8 cellular contexts compared by ENCODE assay signal in genomic region chr9:18438300-18438925, GRCh38. TPM values are rescaled to one million over a fixed set of nuclear protein-coding genes. Genes with fewer than 3 reads are reported as not detected.
DNase-seq lines count a peak whose midpoint lies in the region; ATAC-seq and TF ChIP-seq lines count a peak whose summit lies in the region.

No MANE protein-coding gene starts in this region.

- H3K36me3 Mint-ChIP-seq in nephron (ENCODE audit: low read depth), result no peaks in the 10 kb centered on the region

- DNase-seq in A673 (ENCODE audit: low spot score) (peak; percentile 4), RPMI7951 (ENCODE audit: low read depth) (peak; percentile 59), fibroblast of villous mesenchyme (ENCODE audit: low read depth) (peak; percentile 48), activated gamma-delta T cell treated with Interleukin-2 at 50 U/mL for 16 hours (no peak), NCI-H1436 (lab: John Stamatoyannopoulos, UW) (no peak)

- peak overlapping the region; percentile 61 to 76 (median 62) for H3K4me3 Mint-ChIP-seq in nephron

- CTCF ChIA-PET in A673 (lab: Charles Lee), result interaction anchor here (0.6 kb wide), 1 partner anchor 627 kb away, joined by 3 read pairs; no protein-coding TSS in a partner anchor

- peak overlapping the region; percentile 92 to 98 (median 94) for H3K27ac Mint-ChIP-seq in nephron

- peaks cover 5% of the 10 kb centered on the region for H3K27me3 Mint-ChIP-seq in nephron (ENCODE audit: low read depth)

- H3K4me3 ChIP-seq in A673 (ENCODE audit: low read depth, low read length, poor library complexity, severe bottlenecking) (no peak overlapping the region), fibroblast of villous mesenchyme (ENCODE audit: low read depth, low read length) (peak overlapping the region; percentile 53)

- no peak overlapping the region for H3K27ac ChIP-seq in A673 (ENCODE audit: low read depth, low read length, poor library complexity, severe bottlenecking)

- no peaks in the 10 kb centered on the region for H3K36me3 ChIP-seq in A673 (ENCODE audit: insufficient read depth, low read length, poor library complexity, severe bottlenecking)

- BruUV-seq in A673 (replicated peaks; lab: Mats Ljungman, UMichigan), result no TSS peak

- intact Hi-C loops in A673 (cut with micrococcal nuclease; ENCODE audit: unreplicated experiment), result no loop called here

- POLR2A ChIA-PET in A673 (lab: Charles Lee; ENCODE audit: low non-redundant PET), result no interaction called here

- no peaks in the 10 kb centered on the region for H3K27me3 ChIP-seq in A673 (replicated peaks; ENCODE audit: insufficient read depth, low read depth, low read length, poor library complexity)

- TF ChIP-seq CTCF in A673 (conservative IDR thresholded peaks at IDR 0.05; ENCODE audit: low read depth, low read length), result no peak
- peak; percentile 48 for TF ChIP-seq CTCF in fibroblast of villous mesenchyme (IDR thresholded peaks at IDR 0.05; ENCODE audit: insufficient read depth, low read depth, low read length)
- peak; percentile 22 to 45 (median 32) for TF ChIP-seq CTCF in nephron (IDR thresholded peaks at IDR 0.05; ENCODE audit: unreplicated experiment in 3 of 3)

- H3K4me1 Mint-ChIP-seq in nephron, result peaks cover 52% of the 10 kb centered on the region

- no peaks in the 10 kb centered on the region for H3K4me1 ChIP-seq in A673 (ENCODE audit: insufficient read depth, low read length, poor library complexity, severe bottlenecking)

- no peaks in the 10 kb centered on the region for H3K9me3 ChIP-seq in A673 (ENCODE audit: low read depth, low read length, poor library complexity, severe bottlenecking)

- H3K9me3 Mint-ChIP-seq in nephron, result no peaks in the 10 kb centered on the region

- ATAC-seq in esophagus mucosa, result no peak
- no peak for ATAC-seq in activated CD4-positive, CD25-positive, alpha-beta regulatory T cell treated with anti-CD3 and anti-CD28 coated beads, Interleukin-2, amount 50 U/mL, for 24 hours

RNA-seq across cellular contexts. Expression of gene ADAMTSL1, which starts 35.5 kb away (rescaled TPM):
- total RNA-seq in A673 (2021) (not detected in 2 replicates), fibroblast of villous mesenchyme (3.0 and 10.0 TPM in 2 replicates), esophagus mucosa (1.5 TPM)
- 24.4 and 25.1 TPM in 2 replicates for total RNA-seq in RPMI7951 (2014; rRNA removed; shearing (Covaris generic))

Comparison
In these comparisons a context has a peak if more than half of its experiments do, and no peak if none do; other contexts are left out.
1. DNase-seq: peak in A673 (single experiment), RPMI7951 (single experiment) and fibroblast of villous mesenchyme (single experiment); none in activated gamma-delta T cell treated with Interleukin-2 at 50 U/mL for 16 hours (single experiment) and NCI-H1436 (single experiment).